Comparison of ENCODE assay signal across 15 cellular contexts in genomic region chr6:6105472-6106036, GRCh38.
DNase-seq lines count a peak whose midpoint lies in the region; ATAC-seq and TF ChIP-seq lines count a peak whose summit lies in the region.
"Had no signal": no experiment of that assay in that cellular context is flagged by ENCODE, and none has a peak within 500 bp of the region (broad histone marks: within the 10 kb centered on the region; RNA-seq: fewer than 3 reads in every experiment).

No MANE protein-coding gene starts in this region.

- H3K36me3 ChIP-seq in BE2C (no peaks in the 10 kb centered on the region), H7 (replicated peaks; ENCODE audit: control insufficient read depth, insufficient read depth, low read length) (no peaks in the 10 kb centered on the region), tibial nerve (no peaks in the 10 kb centered on the region)
- H3K36me3 ChIP-seq: BLaER1 had no signal

- TF ChIP-seq POLR2A in tibial nerve (IDR thresholded peaks at IDR 0.05) = no peak

- H3K9me3 ChIP-seq in BE2C = no peaks in the 10 kb centered on the region
- peaks cover 0 to 21% (median 0%) of the 10 kb centered on the region in 4 donors for H3K9me3 ChIP-seq in tibial nerve

- DNase-seq in BE2C (no peak), H7 (peak; percentile 34), OCI-M1 (lab: John Stamatoyannopoulos, UW) (peak; percentile 16), iPS DF 4.7 (ENCODE audit: extremely low read depth, low spot score) (peak; percentile 25), COLO668 (lab: John Stamatoyannopoulos, UW; ENCODE audit: unreplicated experiment) (no peak), tibial nerve (ENCODE audit: low spot score in 2 of 2) (no peak)
- no peak for DNase-seq in activated CD4-positive, CD25-positive, alpha-beta regulatory T cell (lab: John Stamatoyannopoulos, UW)
- DNase-seq: activated T-cell treated with anti-CD3 and anti-CD28 coated beads, Interleukin-2, amount 50 U/mL, for 72 hours; anterior cingulate cortex; effector memory CD4-positive, alpha-beta T cell; head of caudate nucleus; HFFc6; stimulated activated naive CD4-positive, alpha-beta T cell treated with Interleukin-2 at 50 U/mL for 16 hours had no signal

- 0 out of 2 replicates have a peak, but pooled peaks have one; percentile 14 for TF ChIP-seq CTCF in BE2C (IDR thresholded peaks at IDR 0.05; ENCODE audit: low read depth, low read length)
- no peak for TF ChIP-seq CTCF in tibial nerve (IDR thresholded peaks at IDR 0.05)

- no peak overlapping the region for H3K27ac ChIP-seq in tibial nerve
- H3K27ac ChIP-seq: BLaER1 had no signal

- H3K4me1 ChIP-seq in BE2C (no peaks in the 10 kb centered on the region), tibial nerve (no peaks in the 10 kb centered on the region)
- H3K4me1 ChIP-seq: BLaER1 had no signal

- no peak for TF ChIP-seq EP300 in tibial nerve (IDR thresholded peaks at IDR 0.05)

- no peak for ATAC-seq in HG03571 (IDR thresholded peaks at IDR 0.05; ENCODE audit: unreplicated experiment)
- ATAC-seq: activated T-cell treated with anti-CD3 and anti-CD28 coated beads, Interleukin-2, amount 50 U/mL, for 72 hours had no signal

- H3K27me3 ChIP-seq in BE2C (no peaks in the 10 kb centered on the region), H7 (ENCODE audit: control insufficient read depth, insufficient read depth, low read length) (no peaks in the 10 kb centered on the region), tibial nerve (no peaks in the 10 kb centered on the region)
- H3K27me3 ChIP-seq: BLaER1 had no signal

- H3K4me3 ChIP-seq in BE2C (ENCODE audit: low read depth, low read length) = no peak overlapping the region
- H3K4me3 ChIP-seq in H7 (ENCODE audit: insufficient read depth, low read depth, low read length) = no peak overlapping the region
- no peak overlapping the region for H3K4me3 ChIP-seq in tibial nerve
- H3K4me3 ChIP-seq: BLaER1 had no signal

Comparison
In these comparisons a context has a peak if more than half of its experiments do, and no peak if none do; other contexts are left out.
1. DNase-seq: peak in H7 (single experiment), OCI-M1 (single experiment) and iPS DF 4.7 (single experiment); none in BE2C (single experiment), COLO668 (single experiment), tibial nerve (0 of 2) and activated CD4-positive, CD25-positive, alpha-beta regulatory T cell (0 of 4).